Comparison of ENCODE assay signal across 8 cellular contexts in genomic region chr1:162631546-162632233, GRCh38. TPM values are rescaled to one million over a fixed set of nuclear protein-coding genes. Genes with fewer than 3 reads are reported as not detected.
DNase-seq lines count a peak whose midpoint lies in the region; ATAC-seq and TF ChIP-seq lines count a peak whose summit lies in the region.

No MANE protein-coding gene starts in this region.

- peak overlapping the region; percentile 37 for H3K27ac Mint-ChIP-seq in type B pancreatic cell

- dilution Hi-C loops in IMR-90 (cut with HindIII; ENCODE audit: low sequenced_read_pairs, unreplicated experiment): no loop called here

- peak overlapping the region; percentile 91; the same call in 2 of the 3 replicates for H2BK15ac ChIP-seq in IMR-90 (ENCODE audit: low read depth, low read length)

- TF ChIP-seq CTCF in IMR-90 (conservative IDR thresholded peaks at IDR 0.05; ENCODE audit: low read depth, low read length): no peak
- no peak for TF ChIP-seq CTCF in type B pancreatic cell (conservative IDR thresholded peaks at IDR 0.05)

- H4K8ac ChIP-seq in IMR-90 (ENCODE audit: low read depth in 2 of 2, low read length in 2 of 2): peak overlapping the region; percentile 68 to 85

- H3K4me3 ChIP-seq in IMR-90 (ENCODE audit: insufficient read depth, low read depth, low read length): peak overlapping the region; percentile 76

- peak overlapping the region; percentile 92 for H2AK5ac ChIP-seq in IMR-90 (ENCODE audit: low read depth, low read length)

- H3K4me3 Mint-ChIP-seq in type B pancreatic cell: peak overlapping the region; percentile 88

- TF ChIP-seq POLR2A in IMR-90 (IDR thresholded peaks at IDR 0.05; ENCODE audit: low read depth, low read length): no peak

- H3K4ac ChIP-seq in IMR-90 (ENCODE audit: low read depth, low read length): peak overlapping the region; percentile 97

- H3K36me3 Mint-ChIP-seq in type B pancreatic cell: no peaks in the 10 kb centered on the region

- peaks cover 52% of the 10 kb centered on the region for H3K4me1 Mint-ChIP-seq in type B pancreatic cell (ENCODE audit: unreplicated experiment)

- H3K14ac ChIP-seq in IMR-90 (replicated peaks; ENCODE audit: low read depth, low read length): peak overlapping the region; percentile 98

- peak overlapping the region; percentile 91 for H2AK9ac ChIP-seq in IMR-90 (replicated peaks; ENCODE audit: low read depth, low read length, poor library complexity)

- BruUV-seq in IMR-90 (replicated peaks; lab: Mats Ljungman, UMichigan): no TSS peak

- no peaks in the 10 kb centered on the region for H3K36me3 ChIP-seq in IMR-90 (ENCODE audit: control insufficient read depth, insufficient read depth, low read length)

- intact Hi-C loops in IMR-90 (cut with micrococcal nuclease): loop anchor here (1.0 to 10.0 kb wide), 4 partner anchors 18 to 143 kb away; no protein-coding TSS in a partner anchor

- WGBS in IMR-90 (ENCODE audit: extremely low coverage in 2 of 2, insufficient read length in 1 of 2), 2 experiments: 0% methylated on average over 2 of the region's 11 CpGs; no CpG with 5 or more reads in 1 of the 2 experiments

- peak overlapping the region; percentile 99 for H3K56ac ChIP-seq in IMR-90 (ENCODE audit: extremely low read depth, insufficient read depth, low read length)

- CTCF ChIA-PET in IMR-90 (lab: Yijun Ruan, JAX): interaction anchor here (0.6 to 1.2 kb wide), 4 partner anchors 47 to 216 kb away, joined by 3 to 7 read pairs (median 4); no protein-coding TSS in a partner anchor

- peak; percentile 77 for DNase-seq in IMR-90
- DNase-seq in medulla oblongata (ENCODE audit: extremely low spot score): peak; percentile 34
- DNase-seq in type B pancreatic cell (ENCODE audit: extremely low spot score, unreplicated experiment): no peak
- DNase-seq in HK-2 (ENCODE audit: unreplicated experiment): no peak

- peak overlapping the region; percentile 86 for H4K5ac ChIP-seq in IMR-90 (ENCODE audit: low read depth, low read length)

- no peaks in the 10 kb centered on the region for H3K9me3 ChIP-seq in IMR-90 (ENCODE audit: control insufficient read depth, insufficient read depth, low read length)

- H3K27ac ChIP-seq in IMR-90 (ENCODE audit: insufficient read depth, low read length): peak overlapping the region; percentile 93
- peak overlapping the region; percentile 55 for H3K27ac ChIP-seq in cingulate gyrus (ENCODE audit: low read depth, low read length)

- H2BK20ac ChIP-seq in IMR-90 (ENCODE audit: low read depth, low read length): peak overlapping the region; percentile 98

- peaks cover 22% of the 10 kb centered on the region for H3K9me1 ChIP-seq in IMR-90 (ENCODE audit: insufficient read depth, low read length)

- H3K4me1 ChIP-seq in IMR-90 (ENCODE audit: control insufficient read depth, insufficient read depth, low read length): peaks cover 17% of the 10 kb centered on the region

- no peaks in the 10 kb centered on the region for H3K27me3 Mint-ChIP-seq in type B pancreatic cell

- peak overlapping the region; percentile 94 for H3K23ac ChIP-seq in IMR-90 (ENCODE audit: low read depth, low read length)

- no peak for TF ChIP-seq RAD21 in IMR-90 (IDR thresholded peaks at IDR 0.05; ENCODE audit: low read length)

- H3K79me1 ChIP-seq in IMR-90 (ENCODE audit: low read depth in 1 of 2, low read length in 2 of 2): peaks cover 0 to 50% of the 10 kb centered on the region in 2 experiments; a peak in 2 of 4 replicates

- H4K20me1 ChIP-seq in IMR-90 (ENCODE audit: insufficient read depth, low read length): peaks cover 28% of the 10 kb centered on the region

- H4K91ac ChIP-seq in IMR-90 (ENCODE audit: insufficient read depth, low read depth, low read length): peak overlapping the region; percentile 93

- peak overlapping the region; percentile 66 for H2AFZ ChIP-seq in IMR-90 (replicated peaks; ENCODE audit: low read length, poor library complexity)

- peak overlapping the region; percentile 90 for H3K18ac ChIP-seq in IMR-90 (ENCODE audit: low read depth, low read length)

- in situ Hi-C loops in IMR-90 (cut with MboI; ENCODE audit: low sequenced_read_pairs): no loop called here

- no peaks in the 10 kb centered on the region for H3K9me3 Mint-ChIP-seq in type B pancreatic cell

- ATAC-seq in IMR-90 (ENCODE audit: low read depth) (peak; percentile 72), HG02678 (IDR thresholded peaks at IDR 0.05; ENCODE audit: unreplicated experiment) (no peak), HG02885 (IDR thresholded peaks at IDR 0.05; ENCODE audit: poor library complexity, unreplicated experiment) (no peak), GM18870 (IDR thresholded peaks at IDR 0.05; ENCODE audit: unreplicated experiment) (no peak)

- peak overlapping the region; percentile 71 for H3K4me2 ChIP-seq in IMR-90 (ENCODE audit: low read depth, low read length)

- no peaks in the 10 kb centered on the region for H3K27me3 ChIP-seq in IMR-90 (ENCODE audit: control insufficient read depth, insufficient read depth, low read length)

- POLR2A ChIA-PET in IMR-90 (lab: Charles Lee; ENCODE audit: unreplicated experiment): interaction anchor here (0.8 to 1.3 kb wide), 4 partner anchors 13 to 147 kb away, joined by 3 read pairs; no protein-coding TSS in a partner anchor

- peak overlapping the region; percentile 92 for H3K9ac ChIP-seq in IMR-90 (ENCODE audit: low read depth, low read length)

- H2BK120ac ChIP-seq in IMR-90 (ENCODE audit: low read depth, low read length): peak overlapping the region; percentile 96

- H2BK5ac ChIP-seq in IMR-90 (ENCODE audit: low read depth, low read length, poor library complexity, severe bottlenecking): peak overlapping the region; percentile 90

TF ChIP-seq in IMR-90, 13 proteins besides CTCF, POLR2A, EP300 and RAD21:
- no peak for TF ChIP-seq MXI1 (IDR thresholded peaks at IDR 0.05; ENCODE audit: borderline replicate concordance, low read depth, low read length)
- TF ChIP-seq NFE2L2 (IDR thresholded peaks at IDR 0.05; ENCODE audit: low read depth, low read length): no peak
- no peak for TF ChIP-seq CEBPB (IDR thresholded peaks at IDR 0.05; ENCODE audit: low read depth, low read length)
- TF ChIP-seq MAZ (IDR thresholded peaks at IDR 0.05; ENCODE audit: borderline replicate concordance, low read depth, low read length): no peak
- TF ChIP-seq USF2 (IDR thresholded peaks at IDR 0.05; ENCODE audit: low read depth, low read length): no peak
- TF ChIP-seq RCOR1 (IDR thresholded peaks at IDR 0.05; ENCODE audit: insufficient replicate concordance, low read length): no peak
TF ChIP-seq in IMR-90: peak in this region for 0.

RNA-seq across cellular contexts. Expression of gene DDR2, which starts 0.6 kb away (rescaled TPM):
- total RNA-seq in IMR-90 (2012; rRNA removed) (194 and 245 TPM in 2 replicates), type B pancreatic cell (ENCODE audit: low replicate concordance) (1.8 and 54.4 TPM in 2 replicates)
- 64.3 and 66.1 TPM in 2 replicates for polyA plus RNA-seq in IMR-90 (2012; rRNA removed)
- 30.4 and 36.7 TPM in 2 replicates for polyA plus RNA-seq in IMR-90 (2012; cell fraction: cytosol; rRNA removed)
- polyA plus RNA-seq in IMR-90 (2012; cell fraction: nucleus; rRNA removed; ENCODE audit: low replicate concordance): 28.4 and 79.2 TPM in 2 replicates

Comparison
In these comparisons a context has a peak if more than half of its experiments do, and no peak if none do; other contexts are left out.
1. DNase-seq: peak in IMR-90 (single experiment) and medulla oblongata (single experiment); none in type B pancreatic cell (single experiment) and HK-2 (single experiment).